In genomic region chr18:12093520-12094257, GRCh38 we compare ENCODE assay signal across 1 cellular context.
TF ChIP-seq lines count a peak whose summit lies in the region.

Gene ANKRD62 (plus strand): TSS chr18:12093843. CDS start chr18:12094018, 175 bp downstream.

TF ChIP-seq in A549, 52 proteins besides CTCF, POLR2A, EP300 and RAD21 (continued from another document):
- TF ChIP-seq FOSL2 (IDR thresholded peaks at IDR 0.05), result no peak
- no peak for TF ChIP-seq FOSL2 (CRISPR knock-in tag; IDR thresholded peaks at IDR 0.05)
- TF ChIP-seq MAZ (IDR thresholded peaks at IDR 0.05; ENCODE audit: borderline replicate concordance, low read depth, low read length), result no peak
- no peak for TF ChIP-seq MYC (IDR thresholded peaks at IDR 0.05; ENCODE audit: borderline replicate concordance, low read length)
- no peak for TF ChIP-seq SMC3 (IDR thresholded peaks at IDR 0.05)
- TF ChIP-seq MAFK (IDR thresholded peaks at IDR 0.05; ENCODE audit: partially characterized antibody), result no peak
- TF ChIP-seq ZFP36 (IDR thresholded peaks at IDR 0.05; ENCODE audit: borderline replicate concordance, partially characterized antibody), result no peak
